ENCODE assay signal across 33 cellular contexts in genomic region chr6:4644962-4645361, GRCh38.
DNase-seq lines count a peak whose midpoint lies in the region; ATAC-seq, FAIRE-seq and TF ChIP-seq lines count a peak whose summit lies in the region.
"Had no signal": no experiment of that assay in that cellular context is flagged by ENCODE, and none has a peak within 500 bp of the region (broad histone marks: within the 10 kb centered on the region; RNA-seq: fewer than 3 reads in every experiment).

No MANE protein-coding gene starts in this region.

- WGBS in K562 (ENCODE audit: insufficient coverage, low coverage, missing lambda C conversion rate), result 39% methylated on average over 2 of the region's 2 CpGs
- 42 to 68% methylated on average over 2 of the region's 2 CpGs for WGBS in transverse colon (ENCODE audit: low coverage in 1 of 2), 2 donors

- no peak overlapping the region for H2AFZ ChIP-seq in K562 (ENCODE audit: low read depth, low read length)
- H2AFZ ChIP-seq: parathyroid adenoma had no signal

- no peak for FAIRE-seq in K562 (lab: Jason Lieb, UNC)
- FAIRE-seq: kidney had no signal

- TF ChIP-seq RAD21 in K562 (CRISPR knock-in tag; conservative IDR thresholded peaks at IDR 0.05 in 1 of 2, IDR thresholded peaks at IDR 0.05 in 1 of 2), result no peak

- ATAC-seq in K562, result no peak
- ATAC-seq in HG03378 (IDR thresholded peaks at IDR 0.05; ENCODE audit: unreplicated experiment), result no peak
- ATAC-seq: activated naive CD4-positive, alpha-beta T cell treated with anti-CD3 and anti-CD28 coated beads, Interleukin-2, amount 50 U/mL, for 72 hours; gastroesophageal sphincter; lower lobe of right lung; right cardiac atrium had no signal

- H3K4me1 ChIP-seq in K562 (replicated peaks in 1 of 2; ENCODE audit: control insufficient read depth in 2 of 2, insufficient read depth in 2 of 2, low read length in 2 of 2) (peaks cover 6 to 7% of the 10 kb centered on the region in 2 experiments; a peak in 4 of 5 replicates), transverse colon (peaks cover 5 to 27% (median 7%) of the 10 kb centered on the region in 4 donors), SJCRH30 (no peaks in the 10 kb centered on the region)
- H3K4me1 ChIP-seq: parathyroid adenoma, testis had no signal

- no peak overlapping the region for H3K4me3 ChIP-seq in NB4 (ENCODE audit: low read depth, low read length)
- no peak overlapping the region for H3K4me3 ChIP-seq in K562
- H3K4me3 ChIP-seq in fibroblast of pulmonary artery (replicated peaks; ENCODE audit: low read depth, low read length), result no peak overlapping the region
- no peak overlapping the region for H3K4me3 ChIP-seq in transverse colon
- no peak overlapping the region for H3K4me3 ChIP-seq in SJCRH30
- H3K4me3 ChIP-seq: gastroesophageal sphincter, lower lobe of right lung, testis had no signal

- TF ChIP-seq POLR2A in NB4 (IDR thresholded peaks at IDR 0.05; ENCODE audit: extremely low read depth, insufficient read length) (no peak), K562 (conservative IDR thresholded peaks at IDR 0.05) (no peak), transverse colon (IDR thresholded peaks at IDR 0.05) (no peak)

- DNase-seq in NB4 (ENCODE audit: low read depth) (peak; percentile 51), K562 (ENCODE audit: extremely low read depth in 1 of 4, low spot score in 3 of 4) (no peak), fibroblast of pulmonary artery (ENCODE audit: low read depth) (peak; percentile 55), transverse colon (peak; percentile 16), SJCRH30 (no peak), immature natural killer cell (no peak)
- DNase-seq: activated CD4-positive, alpha-beta T cell treated with anti-CD3 and anti-CD28 coated beads, Interleukin-2, amount 50 U/mL, for 48 hours; activated CD8-positive, alpha-beta memory T cell treated with anti-CD3 and anti-CD28 coated beads, Interleukin-2, amount 50 U/mL, for 48 hours; aorta; CD4-positive, CD25-positive, alpha-beta regulatory T cell; DMS 273 treated with DMSO at 0.1 percent for 48 hours; kidney; lower lobe of right lung; MV-4-11; NCI-H1694; NCI-H774; right cardiac atrium; SHP77; stimulated activated CD4-positive, alpha-beta T cell treated with anti-CD3 and anti-CD28 coated beads, Interleukin-12 subunit alpha, Interleukin-12 subunit beta, amount 100 ng/mL, for 4 hours; stimulated activated CD4-positive, alpha-beta T cell treated with anti-CD3 and anti-CD28 coated beads, Interleukin-4, amount 100 ng/mL, for 4 hours; stimulated activated naive CD4-positive, alpha-beta T cell; SW 1271; T1000; testis had no signal

- intact Hi-C loops in K562 (cut with micrococcal nuclease) (loop anchor here (5.0 kb wide), 1 partner anchor 202 kb away; no protein-coding TSS in a partner anchor), transverse colon (cut with DNase I; ENCODE audit: low total_unique reads) (no loop called here)

- H3K36me3 Mint-ChIP-seq in immature natural killer cell, result no peaks in the 10 kb centered on the region
- H3K36me3 Mint-ChIP-seq: CD4-positive, CD25-positive, alpha-beta regulatory T cell; WTC11 had no signal

- in situ Hi-C loops in K562 (cut with MboI) (no loop called here), transverse colon (cut with MboI; ENCODE audit: low pct_ligation_motif_present in 1 of 4, low pct_unique_long_range_greater_than_20kb in 1 of 4, low sequenced_read_pairs in 3 of 4) (no loop called here)

- POLR2A ChIA-PET in K562 (lab: Yijun Ruan, JAX), result interaction anchor here (0.6 kb wide), 1 partner anchor 18 kb away, joined by 3 read pairs; no protein-coding TSS in a partner anchor

- H3K27me3 ChIP-seq in K562 (ENCODE audit: control insufficient read depth in 2 of 2, insufficient read depth in 2 of 2, low read length in 2 of 2) (peaks cover 0 to 3% of the 10 kb centered on the region in 2 experiments; a peak in 2 of 5 replicates), transverse colon (no peaks in the 10 kb centered on the region), SJCRH30 (no peaks in the 10 kb centered on the region)
- H3K27me3 ChIP-seq: gastroesophageal sphincter, testis had no signal

- no peaks in the 10 kb centered on the region for H4K20me1 ChIP-seq in K562 (replicated peaks; ENCODE audit: control insufficient read depth, insufficient read depth, low read length)

- CTCF ChIA-PET in K562 (lab: Yijun Ruan, JAX; ENCODE audit: low intra/inter-chr PET ratio), result no interaction called here

- TF ChIP-seq EP300 in K562 (IDR thresholded peaks at IDR 0.05; ENCODE audit: low read length) (no peak), transverse colon (IDR thresholded peaks at IDR 0.05; ENCODE audit: low read depth) (no peak)

- H3K4me3 Mint-ChIP-seq in immature natural killer cell, result no peak overlapping the region
- H3K4me3 Mint-ChIP-seq: CD4-positive, CD25-positive, alpha-beta regulatory T cell; central memory CD8-positive, alpha-beta T cell; neural crest cell; WTC11 had no signal

- H3K4me1 Mint-ChIP-seq in immature natural killer cell, result peaks cover 12 to 13% of the 10 kb centered on the region in 2 donors

- H3K36me3 ChIP-seq in K562 (ENCODE audit: control insufficient read depth, insufficient read depth, low read length), result no peaks in the 10 kb centered on the region
- no peaks in the 10 kb centered on the region for H3K36me3 ChIP-seq in transverse colon
- no peaks in the 10 kb centered on the region for H3K36me3 ChIP-seq in SJCRH30
- H3K36me3 ChIP-seq: gastroesophageal sphincter, lower lobe of right lung had no signal

- H3K9me3 ChIP-seq in K562 (replicated peaks; ENCODE audit: control insufficient read depth, insufficient read depth, low read depth, low read length), result no peaks in the 10 kb centered on the region
- no peaks in the 10 kb centered on the region for H3K9me3 ChIP-seq in transverse colon
- H3K9me3 ChIP-seq in SJCRH30 (replicated peaks), result no peaks in the 10 kb centered on the region
- H3K9me3 ChIP-seq: gastroesophageal sphincter, lower lobe of right lung, testis had no signal

- H3K9me1 ChIP-seq in K562 (ENCODE audit: control insufficient read depth, insufficient read depth, low read length), result no peaks in the 10 kb centered on the region

- no peak overlapping the region for H3K4me2 ChIP-seq in K562 (ENCODE audit: insufficient read depth, low read length)
- H3K4me2 ChIP-seq: KMS-11 had no signal

- H3K27ac ChIP-seq in K562 (ENCODE audit: extremely low read depth, low read depth, low read length), result no peak overlapping the region
- no peak overlapping the region for H3K27ac ChIP-seq in transverse colon
- H3K27ac ChIP-seq in SJCRH30, result no peak overlapping the region
- H3K27ac ChIP-seq: gastroesophageal sphincter, KMS-11, lower lobe of right lung, parathyroid adenoma, testis had no signal

- no peak overlapping the region for H3K9ac ChIP-seq in K562 (ENCODE audit: insufficient read depth in 1 of 2, low read depth in 2 of 2, low read length in 2 of 2)
- H3K9ac ChIP-seq: KMS-11, parathyroid adenoma had no signal

- TF ChIP-seq CTCF in NB4 (IDR thresholded peaks at IDR 0.05; ENCODE audit: low read depth, low read length), result no peak
- no peak for TF ChIP-seq CTCF in K562 (IDR thresholded peaks at IDR 0.05 in 2 of 3, conservative IDR thresholded peaks at IDR 0.05 in 1 of 3; ENCODE audit: insufficient read depth in 2 of 3, low read depth in 1 of 3, low read length in 3 of 3)
- no peak for TF ChIP-seq CTCF in fibroblast of pulmonary artery (IDR thresholded peaks at IDR 0.05; ENCODE audit: low read length, missing control alignments)
- TF ChIP-seq CTCF in transverse colon (IDR thresholded peaks at IDR 0.05), result no peak

- no TSS peak for BruUV-seq in K562 (replicated peaks; lab: Mats Ljungman, UMichigan)

- H3K9me3 Mint-ChIP-seq in immature natural killer cell, result no peaks in the 10 kb centered on the region
- H3K9me3 Mint-ChIP-seq: activated naive CD4-positive, alpha-beta T cell treated with anti-CD3 and anti-CD28 coated beads, Interleukin-2, amount 50 U/mL, for 72 hours; CD4-positive, CD25-positive, alpha-beta regulatory T cell; central memory CD8-positive, alpha-beta T cell; neural crest cell had no signal

- no peak overlapping the region for H3K27ac Mint-ChIP-seq in immature natural killer cell
- H3K27ac Mint-ChIP-seq: activated naive CD4-positive, alpha-beta T cell treated with anti-CD3 and anti-CD28 coated beads, Interleukin-2, amount 50 U/mL, for 72 hours; activated T-helper 2 cell treated with anti-CD3 and anti-CD28 coated beads, Interferon-gamma antibody, Interleukin-2, Interleukin-4, amounts not matched to agents 10 μg/mL and 5 μg/mL and 100 μg/mL, durations not matched to agents 14 hours and 24 hours and 36 hours; CD4-positive, CD25-positive, alpha-beta regulatory T cell; WTC11 had no signal

- H3K79me2 ChIP-seq in K562 (ENCODE audit: control insufficient read depth, insufficient read depth, low read length), result no peaks in the 10 kb centered on the region
- H3K79me2 ChIP-seq: parathyroid adenoma had no signal

- H3K27me3 Mint-ChIP-seq in immature natural killer cell (ENCODE audit: low read depth in 3 of 3), result peaks cover 6 to 10% (median 8%) of the 10 kb centered on the region in 3 donors

Comparison
In these comparisons a context has a peak if more than half of its experiments do, and no peak if none do; other contexts are left out.
1. DNase-seq: peak in NB4 (single experiment), fibroblast of pulmonary artery (single experiment) and transverse colon (single experiment); none in K562 (0 of 4), SJCRH30 (0 of 2) and immature natural killer cell (0 of 3).